Comparison of ENCODE assay signal across 8 cellular contexts in the genomic region with DNA sequence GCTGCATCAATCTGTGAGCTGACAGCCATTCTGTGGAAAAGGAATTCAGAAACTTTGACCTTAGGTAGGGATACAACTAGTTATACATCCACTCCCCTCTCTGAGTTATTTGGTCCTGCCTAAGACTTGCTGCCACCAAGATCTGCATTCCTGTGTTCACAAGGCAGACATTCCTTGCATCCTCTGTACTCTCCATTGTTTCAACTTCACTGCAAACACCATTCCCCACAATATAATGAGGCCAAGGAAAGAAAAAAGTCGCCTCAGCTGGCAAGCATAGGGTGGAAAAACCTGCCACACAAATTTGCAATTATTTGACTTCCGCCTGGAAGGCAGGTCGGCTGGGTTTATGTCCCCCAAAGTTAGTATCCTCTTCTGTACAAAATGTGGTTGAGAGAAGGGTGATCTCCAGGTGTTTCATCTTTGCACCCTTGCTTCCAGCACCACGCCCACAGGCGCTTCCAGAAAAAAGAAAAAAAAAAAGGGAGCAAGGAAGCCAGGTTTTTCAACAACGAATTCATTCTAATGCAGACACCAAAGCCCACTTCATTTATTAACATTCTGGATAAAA. TPM values are rescaled to one million over a fixed set of nuclear protein-coding genes. Genes with fewer than 3 reads are reported as not detected.
DNase-seq lines count a peak whose midpoint lies in the region; ATAC-seq, FAIRE-seq and TF ChIP-seq lines count a peak whose summit lies in the region.

No MANE protein-coding gene starts in this region.

- H3K27me3 Mint-ChIP-seq in T-helper 1 cell treated with Interleukin-12 subunit alpha and Interleukin-12 subunit beta and Interleukin-4 antibody, amounts not matched to agents 30 μg/mL and 1 μg/mL, for 36 hours (ENCODE audit: low read depth): peaks cover 17% of the 10 kb centered on the region
- H3K27me3 Mint-ChIP-seq in activated naive CD8-positive, alpha-beta T cell treated with anti-CD3 and anti-CD28 coated beads for 36 hours: peaks cover 35% of the 10 kb centered on the region

- H3K27ac ChIP-seq in kidney (ENCODE audit: low read depth in 2 of 2, low read length in 2 of 2) (peak overlapping the region; percentile 93 to 94), temporal lobe (ENCODE audit: low read depth, low read length) (peak overlapping the region; percentile 75)

- H3K4me1 Mint-ChIP-seq in T-helper 1 cell treated with Interleukin-12 subunit alpha and Interleukin-12 subunit beta and Interleukin-4 antibody, amounts not matched to agents 30 μg/mL and 1 μg/mL, for 36 hours (ENCODE audit: low read depth): peaks cover 44% of the 10 kb centered on the region
- H3K4me1 Mint-ChIP-seq in activated naive CD8-positive, alpha-beta T cell treated with anti-CD3 and anti-CD28 coated beads for 36 hours: peaks cover 22% of the 10 kb centered on the region

- H3K27ac Mint-ChIP-seq in T-helper 1 cell treated with Interleukin-12 subunit alpha and Interleukin-12 subunit beta and Interleukin-4 antibody, amounts not matched to agents 30 μg/mL and 1 μg/mL, for 36 hours: no peak overlapping the region
- no peak overlapping the region for H3K27ac Mint-ChIP-seq in activated naive CD8-positive, alpha-beta T cell treated with anti-CD3 and anti-CD28 coated beads for 36 hours

- peaks cover 0 to 28% of the 10 kb centered on the region in 2 donors for H3K4me1 ChIP-seq in kidney (ENCODE audit: control insufficient read depth in 1 of 2, insufficient read depth in 1 of 2, low read depth in 1 of 2, low read length in 2 of 2)

- no peaks in the 10 kb centered on the region for H3K36me3 Mint-ChIP-seq in T-helper 1 cell treated with Interleukin-12 subunit alpha and Interleukin-12 subunit beta and Interleukin-4 antibody, amounts not matched to agents 30 μg/mL and 1 μg/mL, for 36 hours (ENCODE audit: low read depth)
- H3K36me3 Mint-ChIP-seq in activated naive CD8-positive, alpha-beta T cell treated with anti-CD3 and anti-CD28 coated beads for 36 hours: no peaks in the 10 kb centered on the region

- peak overlapping the region; percentile 89 to 100 for H3K4me3 ChIP-seq in kidney (ENCODE audit: low read length in 2 of 2)

- no peak for ATAC-seq in HG03520 (IDR thresholded peaks at IDR 0.05; ENCODE audit: unreplicated experiment)

- H3K36me3 ChIP-seq in kidney (ENCODE audit: control insufficient read depth in 1 of 2, insufficient read depth in 2 of 2, low read length in 2 of 2): no peaks in the 10 kb centered on the region

- FAIRE-seq in kidney (lab: Jason Lieb, UNC): no peak

- in situ Hi-C loops in GM13977 (cut with MboI; ENCODE audit: low pct_unique_long_range_greater_than_20kb, low sequenced_read_pairs, unreplicated experiment): loop anchor here (10.0 kb wide), 3 partner anchors 69 to 309 kb away; a partner anchor contains a TSS

- DNase-seq in T-helper 1 cell: no peak
- no peak for DNase-seq in activated naive CD8-positive, alpha-beta T cell treated with anti-CD3 and anti-CD28 coated beads for 36 hours
- DNase-seq in kidney: no peak
- no peak for DNase-seq in GM13977 (ENCODE audit: low spot score)
- DNase-seq in activated effector memory CD4-positive, alpha-beta T cell treated with Interleukin-2 at 50 U/mL for 16 hours: no peak

- H3K9me3 ChIP-seq in kidney (ENCODE audit: control insufficient read depth in 1 of 2, low read length in 2 of 2): no peaks in the 10 kb centered on the region

- intact Hi-C loops in kidney (cut with DNase I): no loop called here

- peak overlapping the region; percentile 97 for H3K4me3 Mint-ChIP-seq in T-helper 1 cell treated with Interleukin-12 subunit alpha and Interleukin-12 subunit beta and Interleukin-4 antibody, amounts not matched to agents 30 μg/mL and 1 μg/mL, for 36 hours
- H3K4me3 Mint-ChIP-seq in activated naive CD8-positive, alpha-beta T cell treated with anti-CD3 and anti-CD28 coated beads for 36 hours: peak overlapping the region; percentile 92

- no peaks in the 10 kb centered on the region for H3K9me3 Mint-ChIP-seq in T-helper 1 cell treated with Interleukin-12 subunit alpha and Interleukin-12 subunit beta and Interleukin-4 antibody, amounts not matched to agents 30 μg/mL and 1 μg/mL, for 36 hours
- no peaks in the 10 kb centered on the region for H3K9me3 Mint-ChIP-seq in activated naive CD8-positive, alpha-beta T cell treated with anti-CD3 and anti-CD28 coated beads for 36 hours

- TF ChIP-seq CTCF in kidney (IDR thresholded peaks at IDR 0.05; ENCODE audit: borderline replicate concordance, extremely low read depth, insufficient read depth) (no peak), GM13977 (IDR thresholded peaks at IDR 0.05; ENCODE audit: extremely low read depth, insufficient read depth, missing control alignments) (no peak)

- peak overlapping the region; percentile 86 to 90 for H3K9ac ChIP-seq in kidney (ENCODE audit: low read length in 2 of 2)

RNA-seq across cellular contexts. Expression of a gene that starts 0.7 kb away (rescaled TPM):
- 1 to 10 TPM in 1 of 2 experiments, under 1 TPM in 1; 0.54 to 1.5 TPM for total RNA-seq in activated naive CD8-positive, alpha-beta T cell treated with anti-CD3 and anti-CD28 coated beads for 36 hours
- total RNA-seq in kidney (65.4 TPM), temporal lobe (25.8 TPM)
- 6.7 TPM for polyA plus RNA-seq in kidney (ENCODE audit: insufficient read depth, low read depth, low replicate concordance)

Comparison
In these comparisons a context has a peak if more than half of its experiments do, and no peak if none do; other contexts are left out.
1. RNA of a gene that starts 0.7 kb away (total RNA-seq): 65.4 TPM in kidney (single experiment) and 25.8 TPM in temporal lobe (single experiment); 0.54 to 1.5 TPM in activated naive CD8-positive, alpha-beta T cell treated with anti-CD3 and anti-CD28 coated beads for 36 hours; every median in the first group is over 10 times any median in the second.